8 cellular contexts compared by ENCODE assay signal in genomic region chrX:153793291-153793690, GRCh38. TPM values are rescaled to one million over a fixed set of nuclear protein-coding genes. Genes with fewer than 3 reads are reported as not detected.
DNase-seq lines count a peak whose midpoint lies in the region; ATAC-seq and TF ChIP-seq lines count a peak whose summit lies in the region.

No MANE protein-coding gene starts in this region.

- WGBS in ovary, 3 donors: 45 to 55% (median 47%) methylated on average over 7 of the region's 7 CpGs

- H3K4me3 ChIP-seq in PC-9: peak overlapping the region; percentile 93
- peak overlapping the region; percentile 75 for H3K4me3 ChIP-seq in epithelial cell of esophagus (ENCODE audit: low read length)
- H3K4me3 ChIP-seq in ovary: peak overlapping the region; percentile 55

- H3K4me2 ChIP-seq in PC-9: peak overlapping the region; percentile 91

- CTCF ChIA-PET in PC-9 (lab: Charles Lee): interaction anchor here (1.1 kb wide), 1 partner anchor 84 kb away, joined by 3 read pairs; no protein-coding TSS in a partner anchor

- POLR2A ChIA-PET in PC-9 (lab: Charles Lee; ENCODE audit: unreplicated experiment): interaction anchor here (0.6 to 0.7 kb wide), 2 partner anchors 40 to 133 kb away, joined by 4 read pairs; partner anchors contain the start of gene ARHGAP4

- no peaks in the 10 kb centered on the region for H3F3A ChIP-seq in PC-9 (ENCODE audit: insufficient read depth, low read depth)

- no peak for TF ChIP-seq POLR2A in ovary (IDR thresholded peaks at IDR 0.05)

- no peaks in the 10 kb centered on the region for H3K9me3 ChIP-seq in PC-9 (ENCODE audit: insufficient read depth, low read depth)
- no peaks in the 10 kb centered on the region for H3K9me3 ChIP-seq in ovary

- H3K79me2 ChIP-seq in PC-9 (ENCODE audit: low read depth): peaks cover 46% of the 10 kb centered on the region

- no peaks in the 10 kb centered on the region for H3K9me2 ChIP-seq in PC-9 (ENCODE audit: insufficient read depth)

- H3K27me3 ChIP-seq in PC-9 (ENCODE audit: insufficient read depth, low read depth) (no peaks in the 10 kb centered on the region), ovary (no peaks in the 10 kb centered on the region)

- intact Hi-C loops in PC-9 (cut with micrococcal nuclease; ENCODE audit: unreplicated experiment): loop anchor here (10.0 kb wide), 1 partner anchor 92 kb away; the partner anchor contains the start of gene L1CAM
- intact Hi-C loops in ovary (cut with DNase I): loop anchor here in 1 of 4 donors (10.0 kb wide), 1 partner anchor 272 kb away; no protein-coding TSS in a partner anchor

- DNase-seq in ELF-1 (ENCODE audit: low read depth, low spot score): peak; percentile 57
- no peak for DNase-seq in PC-9
- DNase-seq in epithelial cell of esophagus (ENCODE audit: low read depth): no peak
- no peak for DNase-seq in ovary
- no peak for DNase-seq in NCI-H524 treated with DMSO at 0.1 percent for 48 hours (lab: John Stamatoyannopoulos, UW)
- DNase-seq in HPDE6-E6E7 (ENCODE audit: extremely low spot score): no peak
- no peak for DNase-seq in NCI-H526 (lab: John Stamatoyannopoulos, UW)

- no peak for ATAC-seq in activated CD4-positive, CD25-positive, alpha-beta regulatory T cell treated with anti-CD3 and anti-CD28 coated beads, Interleukin-2, amount 50 U/mL, for 24 hours

- H3K27ac ChIP-seq in PC-9 (no peak overlapping the region), ovary (peak overlapping the region in 1 of 2 donors; percentile 94)

- TF ChIP-seq EP300 in ovary (IDR thresholded peaks at IDR 0.05): no peak

- no peaks in the 10 kb centered on the region for H4K20me1 ChIP-seq in PC-9 (ENCODE audit: insufficient read depth)

- BruUV-seq in PC-9 (replicated peaks; lab: Mats Ljungman, UMichigan): no TSS peak

- peak overlapping the region; percentile 80 for H2AFZ ChIP-seq in PC-9

- no peaks in the 10 kb centered on the region for H3K36me3 ChIP-seq in PC-9 (ENCODE audit: low read depth)
- H3K36me3 ChIP-seq in ovary: no peaks in the 10 kb centered on the region

- TF ChIP-seq CTCF in PC-9 (conservative IDR thresholded peaks at IDR 0.05) (no peak), epithelial cell of esophagus (IDR thresholded peaks at IDR 0.05; ENCODE audit: insufficient read depth, low read depth, low read length, missing control alignments) (no peak), ovary (IDR thresholded peaks at IDR 0.05) (no peak)

- H3K4me1 ChIP-seq in PC-9 (replicated peaks; ENCODE audit: insufficient read depth): peaks cover 15% of the 10 kb centered on the region; the same call in 1 of the 2 replicates
- peaks cover 5% of the 10 kb centered on the region for H3K4me1 ChIP-seq in ovary (ENCODE audit: insufficient read depth)

RNA-seq across cellular contexts. Expression of gene IDH3G, which starts 0.9 kb away (rescaled TPM):
- total RNA-seq in PC-9 (2021): 47.7 and 63.4 TPM in 2 replicates
- 10 to 100 TPM; 48.5 to 58.5 (median 54.7) TPM for total RNA-seq in ovary
- 10 to 100 TPM; 41.3 to 44.2 TPM for polyA plus RNA-seq in ovary

RNA-seq across cellular contexts. Expression of gene SSR4, which starts 1.2 kb away (rescaled TPM):
- total RNA-seq in PC-9 (2021) (223 and 310 TPM in 2 replicates), ovary (100 to 1,000 TPM; 123 to 181 (median 155) TPM)
- 100 to 1,000 TPM; 120 to 261 TPM for polyA plus RNA-seq in ovary

RNA-seq across cellular contexts. Expression of gene SRPK3, which starts 12.4 kb away (rescaled TPM):
- total RNA-seq in PC-9 (2021): 0.40 and 0.46 TPM in 2 replicates
- total RNA-seq in ovary: 1 to 10 TPM; 1.1 to 2.1 (median 1.6) TPM
- polyA plus RNA-seq in ovary: under 1 TPM; 0.25 to 0.65 TPM

RNA-seq across cellular contexts. Expression of gene PLXNB3, which starts 29.2 kb away (rescaled TPM):
- 39.4 and 41.4 TPM in 2 replicates for total RNA-seq in PC-9 (2021)
- 1 to 10 TPM in 3 of 7 donors, under 1 TPM in 4; 0.46 to 5.0 (median 0.95) TPM for total RNA-seq in ovary
- polyA plus RNA-seq in ovary: 1 to 10 TPM in 1 of 2 donors, under 1 TPM in 1; 0.79 to 3.6 TPM

RNA-seq across cellular contexts. Expression of gene PDZD4, which starts 37.1 kb away (rescaled TPM):
- total RNA-seq in PC-9 (2021) (0.17 and 0.25 TPM in 2 replicates), ovary (1 to 10 TPM in 4 of 7 donors, under 1 TPM in 3; 0.73 to 8.6 (median 2.7) TPM)
- polyA plus RNA-seq in ovary: 1 to 10 TPM; 2.0 to 2.2 TPM
